1 cellular context compared by ENCODE assay signal in the genomic region with DNA sequence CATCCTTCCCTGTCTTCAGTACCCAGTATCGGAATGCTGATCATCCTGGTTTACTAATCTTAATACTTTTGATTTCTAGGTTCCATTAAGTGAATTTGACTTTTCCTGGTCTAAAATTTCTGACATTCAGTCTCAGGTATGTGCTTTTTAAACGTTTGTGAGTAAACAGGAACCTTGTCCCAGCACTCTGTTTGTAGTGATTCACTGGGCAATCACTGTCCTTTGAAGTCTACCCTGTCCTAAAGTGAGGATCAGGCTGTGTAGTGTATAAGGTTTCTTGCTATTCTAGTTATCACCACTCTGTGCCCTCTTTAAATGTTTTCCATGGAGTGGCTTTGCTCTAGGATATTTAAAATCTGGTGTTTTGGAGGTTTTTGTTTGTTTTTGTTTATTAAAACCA.
TF ChIP-seq lines count a peak whose summit lies in the region.

No MANE protein-coding gene starts in this region.

TF ChIP-seq in HepG2, 621 proteins besides CTCF, POLR2A, EP300 and RAD21 (continued from another document):
- TF ChIP-seq, protein P1, sequence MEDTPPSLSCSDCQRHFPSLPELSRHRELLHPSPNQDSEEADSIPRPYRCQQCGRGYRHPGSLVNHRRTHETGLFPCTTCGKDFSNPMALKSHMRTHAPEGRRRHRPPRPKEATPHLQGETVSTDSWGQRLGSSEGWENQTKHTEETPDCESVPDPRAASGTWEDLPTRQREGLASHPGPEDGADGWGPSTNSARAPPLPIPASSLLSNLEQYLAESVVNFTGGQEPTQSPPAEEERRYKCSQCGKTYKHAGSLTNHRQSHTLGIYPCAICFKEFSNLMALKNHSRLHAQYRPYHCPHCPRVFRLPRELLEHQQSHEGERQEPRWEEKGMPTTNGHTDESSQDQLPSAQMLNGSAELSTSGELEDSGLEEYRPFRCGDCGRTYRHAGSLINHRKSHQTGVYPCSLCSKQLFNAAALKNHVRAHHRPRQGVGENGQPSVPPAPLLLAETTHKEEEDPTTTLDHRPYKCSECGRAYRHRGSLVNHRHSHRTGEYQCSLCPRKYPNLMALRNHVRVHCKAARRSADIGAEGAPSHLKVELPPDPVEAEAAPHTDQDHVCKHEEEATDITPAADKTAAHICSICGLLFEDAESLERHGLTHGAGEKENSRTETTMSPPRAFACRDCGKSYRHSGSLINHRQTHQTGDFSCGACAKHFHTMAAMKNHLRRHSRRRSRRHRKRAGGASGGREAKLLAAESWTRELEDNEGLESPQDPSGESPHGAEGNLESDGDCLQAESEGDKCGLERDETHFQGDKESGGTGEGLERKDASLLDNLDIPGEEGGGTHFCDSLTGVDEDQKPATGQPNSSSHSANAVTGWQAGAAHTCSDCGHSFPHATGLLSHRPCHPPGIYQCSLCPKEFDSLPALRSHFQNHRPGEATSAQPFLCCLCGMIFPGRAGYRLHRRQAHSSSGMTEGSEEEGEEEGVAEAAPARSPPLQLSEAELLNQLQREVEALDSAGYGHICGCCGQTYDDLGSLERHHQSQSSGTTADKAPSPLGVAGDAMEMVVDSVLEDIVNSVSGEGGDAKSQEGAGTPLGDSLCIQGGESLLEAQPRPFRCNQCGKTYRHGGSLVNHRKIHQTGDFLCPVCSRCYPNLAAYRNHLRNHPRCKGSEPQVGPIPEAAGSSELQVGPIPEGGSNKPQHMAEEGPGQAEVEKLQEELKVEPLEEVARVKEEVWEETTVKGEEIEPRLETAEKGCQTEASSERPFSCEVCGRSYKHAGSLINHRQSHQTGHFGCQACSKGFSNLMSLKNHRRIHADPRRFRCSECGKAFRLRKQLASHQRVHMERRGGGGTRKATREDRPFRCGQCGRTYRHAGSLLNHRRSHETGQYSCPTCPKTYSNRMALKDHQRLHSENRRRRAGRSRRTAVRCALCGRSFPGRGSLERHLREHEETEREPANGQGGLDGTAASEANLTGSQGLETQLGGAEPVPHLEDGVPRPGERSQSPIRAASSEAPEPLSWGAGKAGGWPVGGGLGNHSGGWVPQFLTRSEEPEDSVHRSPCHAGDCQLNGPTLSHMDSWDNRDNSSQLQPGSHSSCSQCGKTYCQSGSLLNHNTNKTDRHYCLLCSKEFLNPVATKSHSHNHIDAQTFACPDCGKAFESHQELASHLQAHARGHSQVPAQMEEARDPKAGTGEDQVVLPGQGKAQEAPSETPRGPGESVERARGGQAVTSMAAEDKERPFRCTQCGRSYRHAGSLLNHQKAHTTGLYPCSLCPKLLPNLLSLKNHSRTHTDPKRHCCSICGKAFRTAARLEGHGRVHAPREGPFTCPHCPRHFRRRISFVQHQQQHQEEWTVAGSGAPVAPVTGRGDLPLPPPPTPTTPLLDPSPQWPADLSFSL (CRISPR knock-in tag; IDR thresholded peaks at IDR 0.05) = no peak
- TF ChIP-seq, protein P2, sequence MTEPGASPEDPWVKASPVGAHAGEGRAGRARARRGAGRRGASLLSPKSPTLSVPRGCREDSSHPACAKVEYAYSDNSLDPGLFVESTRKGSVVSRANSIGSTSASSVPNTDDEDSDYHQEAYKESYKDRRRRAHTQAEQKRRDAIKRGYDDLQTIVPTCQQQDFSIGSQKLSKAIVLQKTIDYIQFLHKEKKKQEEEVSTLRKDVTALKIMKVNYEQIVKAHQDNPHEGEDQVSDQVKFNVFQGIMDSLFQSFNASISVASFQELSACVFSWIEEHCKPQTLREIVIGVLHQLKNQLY (CRISPR knock-in tag; IDR thresholded peaks at IDR 0.05) = no peak
- TF ChIP-seq PHF21A (CRISPR knock-in tag; IDR thresholded peaks at IDR 0.05) = no peak
- TF ChIP-seq FOXP1 (IDR thresholded peaks at IDR 0.05) = peak; percentile 26; the same call in 1 of the 2 replicates
- TF ChIP-seq FOXP1 (CRISPR knock-in tag; IDR thresholded peaks at IDR 0.05) = peak; percentile 65
- TF ChIP-seq SMARCC2 (IDR thresholded peaks at IDR 0.05) = peak; percentile 11; the same call in 1 of the 2 replicates
- peak; percentile 30; the same call in 1 of the 2 replicates for TF ChIP-seq SAP130 (CRISPR knock-in tag; IDR thresholded peaks at IDR 0.05; ENCODE audit: low read depth)
- TF ChIP-seq TCF7 (IDR thresholded peaks at IDR 0.05; ENCODE audit: low read depth) = peak; percentile 78
- TF ChIP-seq DBP (CRISPR knock-in tag; IDR thresholded peaks at IDR 0.05; ENCODE audit: not compliant biosample characterization) = no peak
TF ChIP-seq in HepG2: peak in this region for 13.
